ENCODE assay signal across 28 cellular contexts in genomic region chr1:204556458-204557052, GRCh38. TPM values are rescaled to one million over a fixed set of nuclear protein-coding genes. Genes with fewer than 3 reads are reported as not detected.
DNase-seq lines count a peak whose midpoint lies in the region; ATAC-seq lines count a peak whose summit lies in the region.
"Had no signal": no experiment of that assay in that cellular context is flagged by ENCODE, and none has a peak within 500 bp of the region (broad histone marks: within the 10 kb centered on the region; RNA-seq: fewer than 3 reads in every experiment).

No MANE protein-coding gene starts in this region.

- H3K4me3 Mint-ChIP-seq in activated CD4-positive, alpha-beta T cell treated with anti-CD3 and anti-CD28 coated beads, Interleukin-2, amount 10 ng/mL, durations not matched to agents 7 days and 5 days = no peak overlapping the region
- H3K4me3 Mint-ChIP-seq in CD4-positive, alpha-beta memory T cell = peak overlapping the region in 3 of 8 donors; percentile 17 to 50 (median 25)
- no peak overlapping the region for H3K4me3 Mint-ChIP-seq in T-helper 17 cell
- no peak overlapping the region for H3K4me3 Mint-ChIP-seq in memory B cell
- H3K4me3 Mint-ChIP-seq: B cell, nephron had no signal

- no peak overlapping the region for H3K4me3 ChIP-seq in CD4-positive, alpha-beta memory T cell (ENCODE audit: low read length in 2 of 2)
- H3K4me3 ChIP-seq: A549, left ventricle myocardium inferior, pancreas, smooth muscle cell, stomach, transverse colon had no signal

- H3K4me1 Mint-ChIP-seq in activated CD4-positive, alpha-beta T cell treated with anti-CD3 and anti-CD28 coated beads, Interleukin-2, amount 10 ng/mL, durations not matched to agents 7 days and 5 days = peaks cover 33% of the 10 kb centered on the region
- H3K4me1 Mint-ChIP-seq in CD4-positive, alpha-beta memory T cell = peaks cover 27 to 44% (median 35%) of the 10 kb centered on the region in 4 donors
- H3K4me1 Mint-ChIP-seq in T-helper 17 cell = peaks cover 25% of the 10 kb centered on the region
- H3K4me1 Mint-ChIP-seq in memory B cell = peaks cover 8% of the 10 kb centered on the region

- no peaks in the 10 kb centered on the region for H3K9me3 ChIP-seq in CD4-positive, alpha-beta memory T cell (ENCODE audit: control insufficient read depth in 1 of 2, low read length in 2 of 2)
- H3K9me3 ChIP-seq in T-helper 17 cell (ENCODE audit: control insufficient read depth, low read length, poor library complexity, severe bottlenecking) = no peaks in the 10 kb centered on the region
- H3K9me3 ChIP-seq: A549, Caco-2, left ventricle myocardium inferior, pancreas, stomach, transverse colon had no signal

- no peaks in the 10 kb centered on the region for H3K27me3 Mint-ChIP-seq in activated CD4-positive, alpha-beta T cell treated with anti-CD3 and anti-CD28 coated beads, Interleukin-2, amount 10 ng/mL, durations not matched to agents 7 days and 5 days
- no peaks in the 10 kb centered on the region for H3K27me3 Mint-ChIP-seq in CD4-positive, alpha-beta memory T cell
- no peaks in the 10 kb centered on the region for H3K27me3 Mint-ChIP-seq in T-helper 17 cell
- H3K27me3 Mint-ChIP-seq in memory B cell = no peaks in the 10 kb centered on the region
- H3K27me3 Mint-ChIP-seq: B cell had no signal

- peaks cover 12% of the 10 kb centered on the region for H3K4me1 ChIP-seq in CD4-positive, alpha-beta memory T cell (ENCODE audit: insufficient read depth, low read length)
- H3K4me1 ChIP-seq: A549, pancreas had no signal

- H3K36me3 ChIP-seq in CD4-positive, alpha-beta memory T cell (ENCODE audit: insufficient read depth, low read length) = peaks cover 18% of the 10 kb centered on the region

- ATAC-seq in T-helper 17 cell = no peak
- ATAC-seq in memory B cell (ENCODE audit: low read depth) = no peak
- ATAC-seq in HG02763 (IDR thresholded peaks at IDR 0.05; ENCODE audit: unreplicated experiment) = no peak
- ATAC-seq in stimulated activated naive CD8-positive, alpha-beta T cell treated with anti-CD3 and anti-CD28 coated beads, Interleukin-15, Interleukin-2, amounts not matched to agents 100 U/mL and 50 U/mL, for 24 hours = no peak
- ATAC-seq: A549, pancreas had no signal

- H3K27me3 ChIP-seq in CD4-positive, alpha-beta memory T cell (ENCODE audit: insufficient read depth, low read length) = no peaks in the 10 kb centered on the region
- H3K27me3 ChIP-seq: pancreas, stomach, transverse colon had no signal

- no peak for DNase-seq in activated CD4-positive, alpha-beta T cell treated with anti-CD3 and anti-CD28 coated beads, Interleukin-2, amount 10 ng/mL, durations not matched to agents 7 days and 5 days
- no peak for DNase-seq in activated CD4-positive, alpha-beta T cell treated with anti-CD3 and anti-CD28 coated beads, Interleukin-2, amount 50 U/mL, for 1 hour
- DNase-seq in CD4-positive, alpha-beta memory T cell = no peak
- DNase-seq in T-helper 17 cell (no peak), memory B cell (ENCODE audit: low spot score in 2 of 2) (no peak), posterior cingulate gyrus (no peak)
- DNase-seq in stimulated activated naive CD8-positive, alpha-beta T cell treated with anti-CD3 and anti-CD28 coated beads, Interleukin-15, Interleukin-2, amounts not matched to agents 100 U/mL and 50 U/mL, for 24 hours = no peak
- DNase-seq: activated CD4-positive, CD25-positive, alpha-beta regulatory T cell treated with anti-CD3 and anti-CD28 coated beads, Interleukin-2, amount 50 U/mL, for 72 hours; amygdala; Caco-2; GF-D8; hippocampal formation; KBM-7; left ventricle myocardium inferior; NCI-H1105; NCI-H2029; NCI-H526; pancreas; SIG-M5; stimulated activated CD4-positive, alpha-beta T cell treated with anti-CD3 and anti-CD28 coated beads, Interleukin-1b, Interleukin-23, amount 100 ng/mL, for 48 hours; stimulated activated CD8-positive, alpha-beta memory T cell treated with anti-CD3 and anti-CD28 coated beads, Interleukin-4, amount 100 ng/mL, for 48 hours; stomach; transverse colon had no signal

- no peaks in the 10 kb centered on the region for H3K9me3 Mint-ChIP-seq in activated CD4-positive, alpha-beta T cell treated with anti-CD3 and anti-CD28 coated beads, Interleukin-2, amount 10 ng/mL, durations not matched to agents 7 days and 5 days
- no peaks in the 10 kb centered on the region for H3K9me3 Mint-ChIP-seq in CD4-positive, alpha-beta memory T cell
- no peaks in the 10 kb centered on the region for H3K9me3 Mint-ChIP-seq in memory B cell
- H3K9me3 Mint-ChIP-seq: nephron had no signal

- peak overlapping the region; percentile 80 for H3K27ac Mint-ChIP-seq in activated CD4-positive, alpha-beta T cell treated with anti-CD3 and anti-CD28 coated beads, Interleukin-2, amount 10 ng/mL, durations not matched to agents 7 days and 5 days
- H3K27ac Mint-ChIP-seq in CD4-positive, alpha-beta memory T cell = peak overlapping the region in 5 of 7 donors; percentile 66 to 90 (median 78)
- H3K27ac Mint-ChIP-seq in T-helper 17 cell (peak overlapping the region; percentile 72), memory B cell (peak overlapping the region; percentile 26)
- H3K27ac Mint-ChIP-seq: B cell, nephron had no signal

- peaks cover 39% of the 10 kb centered on the region for H3K36me3 Mint-ChIP-seq in activated CD4-positive, alpha-beta T cell treated with anti-CD3 and anti-CD28 coated beads, Interleukin-2, amount 10 ng/mL, durations not matched to agents 7 days and 5 days (ENCODE audit: low read depth)
- peaks cover 27 to 49% of the 10 kb centered on the region in 2 donors for H3K36me3 Mint-ChIP-seq in CD4-positive, alpha-beta memory T cell
- peaks cover 6% of the 10 kb centered on the region for H3K36me3 Mint-ChIP-seq in T-helper 17 cell (ENCODE audit: low read depth)
- peaks cover 15% of the 10 kb centered on the region for H3K36me3 Mint-ChIP-seq in memory B cell

- H3K27ac ChIP-seq in CD4-positive, alpha-beta memory T cell (ENCODE audit: low read depth, low read length) = no peak overlapping the region
- H3K27ac ChIP-seq: A549, left ventricle myocardium inferior, pancreas, stomach, transverse colon had no signal

- POLR2A ChIA-PET in activated CD4-positive, alpha-beta T cell treated with anti-CD3 and anti-CD28 coated beads, Interleukin-2, amount 10 ng/mL, durations not matched to agents 7 days and 5 days (lab: Charles Lee) = interaction anchor here (1.2 kb wide), 1 partner anchor 9 kb away, joined by 3 read pairs; no protein-coding TSS in a partner anchor
- POLR2A ChIA-PET in CD4-positive, alpha-beta memory T cell (lab: Charles Lee; ENCODE audit: partially characterized antibody) = interaction anchor here (0.6 to 1.2 kb wide), 3 partner anchors 12 to 390 kb away, joined by 3 to 4 read pairs (median 3); no protein-coding TSS in a partner anchor

- CTCF ChIA-PET in activated CD4-positive, alpha-beta T cell treated with anti-CD3 and anti-CD28 coated beads, Interleukin-2, amount 10 ng/mL, durations not matched to agents 7 days and 5 days (lab: Charles Lee) = interaction anchor here (0.7 to 3.0 kb wide), 4 partner anchors 10 to 250 kb away, joined by 3 to 10 read pairs (median 6); no protein-coding TSS in a partner anchor
- CTCF ChIA-PET in CD4-positive, alpha-beta memory T cell (lab: Charles Lee; ENCODE audit: partially characterized antibody) = interaction anchor here (0.9 to 1.1 kb wide), 2 partner anchors 9 to 251 kb away, joined by 6 to 7 read pairs; no protein-coding TSS in a partner anchor

- intact Hi-C loops in CD4-positive, alpha-beta memory T cell (cut with micrococcal nuclease) = no loop called here
- intact Hi-C loops in posterior cingulate gyrus (cut with DNase I) = no loop called here

RNA-seq across cellular contexts. Expression of gene MDM4, which starts 40.3 kb away (rescaled TPM):
- 10 to 100 TPM; 95.0 to 98.1 TPM for total RNA-seq in activated CD4-positive, alpha-beta T cell treated with anti-CD3 and anti-CD28 coated beads, Interleukin-2, amount 10 ng/mL, durations not matched to agents 7 days and 5 days
- total RNA-seq in CD4-positive, alpha-beta memory T cell = 100 to 1,000 TPM; 213 to 237 TPM
- polyA plus RNA-seq in CD4-positive, alpha-beta memory T cell = 10 to 100 TPM in 1 of 2 donors, 1 to 10 TPM in 1; 7.7 to 26.8 TPM
- total RNA-seq in T-helper 17 cell = 100 to 1,000 TPM; 205 to 225 TPM

Comparison
In these comparisons a context has a peak if more than half of its experiments do, and no peak if none do; other contexts are left out.
1. H3K27ac Mint-ChIP-seq: peak in every context shown above with its lines; median percentile 80 in activated CD4-positive, alpha-beta T cell treated with anti-CD3 and anti-CD28 coated beads, Interleukin-2, amount 10 ng/mL, durations not matched to agents 7 days and 5 days; 78 in CD4-positive, alpha-beta memory T cell; 72 in T-helper 17 cell; 26 in memory B cell.